1 cellular context compared by ENCODE assay signal in genomic region chr19:8610928-8611284, GRCh38.
TF ChIP-seq lines count a peak whose summit lies in the region.

No MANE protein-coding gene starts in this region.

TF ChIP-seq in IMR-90, 13 proteins besides CTCF, POLR2A, EP300 and RAD21 (continued from another document):
- TF ChIP-seq ELK1 (IDR thresholded peaks at IDR 0.05; ENCODE audit: borderline replicate concordance, low read depth, low read length): no peak
- no peak for TF ChIP-seq USF2 (IDR thresholded peaks at IDR 0.05; ENCODE audit: low read depth, low read length)
- TF ChIP-seq RCOR1 (IDR thresholded peaks at IDR 0.05; ENCODE audit: insufficient replicate concordance, low read length): no peak
- no peak for TF ChIP-seq MAFK (IDR thresholded peaks at IDR 0.05; ENCODE audit: low read depth, low read length)
- no peak for TF ChIP-seq MAZ (IDR thresholded peaks at IDR 0.05; ENCODE audit: borderline replicate concordance, low read depth, low read length)
